8 cellular contexts compared by ENCODE assay signal in the genomic region with DNA sequence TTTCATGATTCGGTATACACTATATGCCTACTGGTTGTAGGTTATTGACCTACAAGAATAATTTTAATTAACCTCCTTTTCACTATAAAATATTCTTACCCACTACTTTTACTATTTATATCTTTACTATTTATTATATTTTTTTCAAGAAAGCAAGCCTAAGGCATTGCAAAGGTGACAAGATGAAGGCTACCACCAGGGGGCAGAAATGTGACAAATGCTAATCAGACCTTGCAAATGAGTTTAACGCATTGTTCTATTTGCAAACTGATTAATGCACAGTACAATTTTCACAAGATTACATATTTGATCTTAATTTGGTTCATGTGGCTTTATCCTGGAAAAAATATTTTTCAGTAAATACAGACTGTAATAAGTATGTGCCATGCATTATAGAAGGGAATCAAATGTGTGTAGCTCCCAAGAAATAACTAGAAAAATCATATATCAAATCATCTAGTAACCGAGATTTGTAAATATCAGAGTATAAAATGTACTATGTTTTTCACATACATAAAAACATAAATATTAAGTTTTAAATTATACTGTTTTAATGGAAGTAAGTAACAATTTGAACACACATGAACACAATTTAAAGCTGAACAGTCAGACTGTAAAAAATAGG.
DNase-seq lines count a peak whose midpoint lies in the region; ATAC-seq and TF ChIP-seq lines count a peak whose summit lies in the region.

No MANE protein-coding gene starts in this region.

- no peak overlapping the region for H3K27ac Mint-ChIP-seq in natural killer cell
- H3K27ac Mint-ChIP-seq in natural killer cell treated with Interleukin-12 subunit alpha and Interleukin-12 subunit beta and Interleukin-15 and Interleukin-18, amount 100 ng/mL, for 72 hours = no peak overlapping the region

- ATAC-seq in natural killer cell = no peak
- ATAC-seq in natural killer cell treated with Interleukin-12 subunit alpha and Interleukin-12 subunit beta and Interleukin-15 and Interleukin-18, amount 100 ng/mL, for 72 hours = no peak
- peak; percentile 73 for ATAC-seq in HG02884 (IDR thresholded peaks at IDR 0.05; ENCODE audit: unreplicated experiment)

- H3K9me3 Mint-ChIP-seq in natural killer cell = no peaks in the 10 kb centered on the region
- H3K9me3 Mint-ChIP-seq in natural killer cell treated with Interleukin-12 subunit alpha and Interleukin-12 subunit beta and Interleukin-15 and Interleukin-18, amount 100 ng/mL, for 72 hours = peaks cover 8% of the 10 kb centered on the region

- intact Hi-C loops in natural killer cell (cut with micrococcal nuclease) = no loop called here

- DNase-seq in natural killer cell (no peak), NCI-H460 (ENCODE audit: extremely low read depth, low read depth) (peak; percentile 60), fibroblast of peridontal ligament (ENCODE audit: extremely low read depth) (peak; percentile 71), pons (ENCODE audit: low spot score) (peak; percentile 67), SKM-1 treated with dmso at 0.1 percent for 144 hours (lab: John Stamatoyannopoulos, UW; ENCODE audit: unreplicated experiment) (no peak)
- no peak for DNase-seq in natural killer cell treated with Interleukin-12 subunit alpha and Interleukin-12 subunit beta and Interleukin-15 and Interleukin-18, amount 100 ng/mL, for 72 hours (ENCODE audit: low spot score)
- DNase-seq in activated CD8-positive, alpha-beta memory T cell treated with anti-CD3 and anti-CD28 coated beads, Interleukin-2, amount 50 U/mL, for 1 hour (ENCODE audit: extremely low read depth) = peak; percentile 9

- H3K27me3 Mint-ChIP-seq in natural killer cell (ENCODE audit: low read depth in 2 of 2) = no peaks in the 10 kb centered on the region
- H3K27me3 Mint-ChIP-seq in natural killer cell treated with Interleukin-12 subunit alpha and Interleukin-12 subunit beta and Interleukin-15 and Interleukin-18, amount 100 ng/mL, for 72 hours = no peaks in the 10 kb centered on the region

- H3K4me1 Mint-ChIP-seq in natural killer cell = no peaks in the 10 kb centered on the region
- H3K4me1 Mint-ChIP-seq in natural killer cell treated with Interleukin-12 subunit alpha and Interleukin-12 subunit beta and Interleukin-15 and Interleukin-18, amount 100 ng/mL, for 72 hours (ENCODE audit: low read depth in 2 of 2) = no peaks in the 10 kb centered on the region

- H3K36me3 Mint-ChIP-seq in natural killer cell = no peaks in the 10 kb centered on the region
- H3K36me3 Mint-ChIP-seq in natural killer cell treated with Interleukin-12 subunit alpha and Interleukin-12 subunit beta and Interleukin-15 and Interleukin-18, amount 100 ng/mL, for 72 hours = no peaks in the 10 kb centered on the region

- H3K4me3 Mint-ChIP-seq in natural killer cell = no peak overlapping the region
- H3K4me3 Mint-ChIP-seq in natural killer cell treated with Interleukin-12 subunit alpha and Interleukin-12 subunit beta and Interleukin-15 and Interleukin-18, amount 100 ng/mL, for 72 hours = no peak overlapping the region

- TF ChIP-seq CTCF in natural killer cell (IDR thresholded peaks at IDR 0.05) = peak; percentile 37

Comparison
In these comparisons a context has a peak if more than half of its experiments do, and no peak if none do; other contexts are left out.
1. DNase-seq: peak in NCI-H460 (single experiment), activated CD8-positive, alpha-beta memory T cell treated with anti-CD3 and anti-CD28 coated beads, Interleukin-2, amount 50 U/mL, for 1 hour (single experiment), fibroblast of peridontal ligament (single experiment) and pons (single experiment); none in natural killer cell (single experiment), natural killer cell treated with Interleukin-12 subunit alpha and Interleukin-12 subunit beta and Interleukin-15 and Interleukin-18, amount 100 ng/mL, for 72 hours (single experiment) and SKM-1 treated with dmso at 0.1 percent for 144 hours (single experiment).